In the genomic region with DNA sequence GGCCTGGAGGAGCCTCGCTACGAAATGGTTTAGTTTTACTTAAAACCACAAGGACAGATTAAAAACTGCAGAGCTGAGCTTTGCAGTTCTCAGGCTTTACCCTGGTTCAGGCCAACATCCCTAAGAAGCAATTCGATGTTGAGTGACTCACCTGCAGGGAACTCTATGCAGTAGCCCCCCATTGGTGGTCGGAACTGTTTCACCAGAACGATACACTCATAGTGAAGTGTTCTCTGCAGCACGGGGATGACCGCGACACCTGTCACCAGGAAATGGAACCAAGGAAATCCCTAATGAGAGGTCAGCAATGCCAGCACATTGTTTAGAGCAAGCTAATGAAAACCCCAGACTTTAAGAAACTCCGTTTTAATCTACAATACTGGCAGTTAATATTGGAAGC, we compare ENCODE assay signal across 25 cellular contexts. TPM values are rescaled to one million over a fixed set of nuclear protein-coding genes. Genes with fewer than 3 reads are reported as not detected.
DNase-seq lines count a peak whose midpoint lies in the region; ATAC-seq, FAIRE-seq and TF ChIP-seq lines count a peak whose summit lies in the region.
"Had no signal": no experiment of that assay in that cellular context is flagged by ENCODE, and none has a peak within 500 bp of the region (broad histone marks: within the 10 kb centered on the region; RNA-seq: fewer than 3 reads in every experiment).

No MANE protein-coding gene starts in this region.

- peak; percentile 30 for DNase-seq in activated CD4-positive, alpha-beta T cell treated with anti-CD3 and anti-CD28 coated beads for 36 hours
- no peak for DNase-seq in activated CD4-positive, alpha-beta T cell treated with anti-CD3 and anti-CD28 coated beads for 4 hours
- DNase-seq in H54 (ENCODE audit: insufficient read length, low spot score) = peak; percentile 42
- no peak for DNase-seq in RWPE1 (ENCODE audit: low spot score)
- no peak for DNase-seq in foreskin keratinocyte
- DNase-seq in right atrium auricular region (ENCODE audit: low spot score) = no peak
- no peak for DNase-seq in DMS 273 (lab: John Stamatoyannopoulos, UW; ENCODE audit: unreplicated experiment)
- DNase-seq in tibial artery = no peak
- DNase-seq: activated CD4-positive, alpha-beta T cell treated with anti-CD3 and anti-CD28 coated beads, Interleukin-2, amount 10 ng/mL, durations not matched to agents 7 days and 5 days; GOT3; left colon; NCI-H187 treated with DMSO at 0.1 percent for 48 hours; NCI-H226; stimulated activated CD4-positive, alpha-beta T cell treated with anti-CD3 and anti-CD28 coated beads, Interleukin-4, amount 100 ng/mL, for 24 hours; substantia nigra; uterus had no signal

- TF ChIP-seq POLR2A in H54 (IDR thresholded peaks at IDR 0.05; ENCODE audit: low read depth, low read length) = no peak

- POLR2A ChIA-PET in activated CD4-positive, alpha-beta T cell treated with anti-CD3 and anti-CD28 coated beads for 36 hours (lab: Charles Lee) = no interaction called here
- POLR2A ChIA-PET in RWPE1 (lab: Yijun Ruan, JAX; ENCODE audit: low non-redundant PET) = no interaction called here

- H3K27me3 ChIP-seq in foreskin keratinocyte (no peaks in the 10 kb centered on the region), right atrium auricular region (no peaks in the 10 kb centered on the region), tibial artery (no peaks in the 10 kb centered on the region)
- H3K27me3 ChIP-seq: BLaER1 treated with 17β-estradiol and CSF1 and Interleukin-3, amounts not matched to agents 10 nM and 100 nM; uterus had no signal

- no peak overlapping the region for H3K4me3 Mint-ChIP-seq in activated CD4-positive, alpha-beta T cell treated with anti-CD3 and anti-CD28 coated beads for 36 hours
- H3K4me3 Mint-ChIP-seq: activated CD4-positive, alpha-beta T cell treated with anti-CD3 and anti-CD28 coated beads, Interleukin-2, amount 10 ng/mL, durations not matched to agents 7 days and 5 days; brain; dendritic cell treated with granulocyte-macrophage colony-stimulating factor and Interleukin-4, amounts not matched to agents 40 ng/mL and 50 ng/mL, for 4 days had no signal

- intact Hi-C loops in activated CD4-positive, alpha-beta T cell treated with anti-CD3 and anti-CD28 coated beads for 36 hours (cut with DNase I, micrococcal nuclease) = no loop called here
- intact Hi-C loops in tibial artery (cut with DNase I; ENCODE audit: low total_unique reads) = no loop called here

- ATAC-seq in activated CD4-positive, alpha-beta T cell treated with anti-CD3 and anti-CD28 coated beads for 36 hours = no peak
- ATAC-seq in foreskin keratinocyte = peak; percentile 67
- ATAC-seq: HepG2, left colon had no signal

- TF ChIP-seq CTCF in RWPE1 (conservative IDR thresholded peaks at IDR 0.05; ENCODE audit: low read depth) (no peak), foreskin keratinocyte (conservative IDR thresholded peaks at IDR 0.05) (no peak), right atrium auricular region (IDR thresholded peaks at IDR 0.05) (no peak), tibial artery (IDR thresholded peaks at IDR 0.05) (no peak)

- no peaks in the 10 kb centered on the region for H3K9me3 ChIP-seq in right atrium auricular region
- no peaks in the 10 kb centered on the region for H3K9me3 ChIP-seq in tibial artery
- H3K9me3 ChIP-seq: BLaER1 treated with 17β-estradiol and CSF1 and Interleukin-3, amounts not matched to agents 10 nM and 100 nM; uterus had no signal

- peaks cover 29% of the 10 kb centered on the region for H3K36me3 Mint-ChIP-seq in activated CD4-positive, alpha-beta T cell treated with anti-CD3 and anti-CD28 coated beads for 36 hours (ENCODE audit: low read depth)

- H3K27ac ChIP-seq in RWPE1 (0 out of 2 replicates have a peak overlapping the region, but pooled peaks have one; percentile 3), foreskin keratinocyte (no peak overlapping the region), right atrium auricular region (no peak overlapping the region), tibial artery (no peak overlapping the region)
- H3K27ac ChIP-seq: SK-N-MC, uterus had no signal

- H3K4me3 ChIP-seq in right atrium auricular region = no peak overlapping the region
- no peak overlapping the region for H3K4me3 ChIP-seq in tibial artery
- H3K4me3 ChIP-seq: BLaER1 treated with 17β-estradiol and CSF1 and Interleukin-3, amounts not matched to agents 10 nM and 100 nM; SK-N-MC; uterus had no signal

- peaks cover 22% of the 10 kb centered on the region for H3K4me1 Mint-ChIP-seq in activated CD4-positive, alpha-beta T cell treated with anti-CD3 and anti-CD28 coated beads for 36 hours
- H3K4me1 Mint-ChIP-seq: brain had no signal

- no peaks in the 10 kb centered on the region for H3K9me3 Mint-ChIP-seq in activated CD4-positive, alpha-beta T cell treated with anti-CD3 and anti-CD28 coated beads for 36 hours (ENCODE audit: low read depth)
- H3K9me3 Mint-ChIP-seq: activated CD4-positive, alpha-beta T cell treated with anti-CD3 and anti-CD28 coated beads, Interleukin-2, amount 10 ng/mL, durations not matched to agents 7 days and 5 days; activated naive CD4-positive, alpha-beta T cell treated with anti-CD3 and anti-CD28 coated beads, Interleukin-2, amount 50 U/mL, for 72 hours; brain; dendritic cell treated with granulocyte-macrophage colony-stimulating factor and Interleukin-4, amounts not matched to agents 40 ng/mL and 50 ng/mL, for 4 days had no signal

- H3K27ac Mint-ChIP-seq in activated CD4-positive, alpha-beta T cell treated with anti-CD3 and anti-CD28 coated beads for 36 hours = no peak overlapping the region
- H3K27ac Mint-ChIP-seq: brain; dendritic cell treated with granulocyte-macrophage colony-stimulating factor and Interleukin-4, amounts not matched to agents 40 ng/mL and 50 ng/mL, for 4 days had no signal

- H3K4me1 ChIP-seq in foreskin keratinocyte (peaks cover 4% of the 10 kb centered on the region), right atrium auricular region (no peaks in the 10 kb centered on the region), tibial artery (no peaks in the 10 kb centered on the region)
- H3K4me1 ChIP-seq: uterus had no signal

- H3K27me3 Mint-ChIP-seq in activated CD4-positive, alpha-beta T cell treated with anti-CD3 and anti-CD28 coated beads for 36 hours = no peaks in the 10 kb centered on the region
- H3K27me3 Mint-ChIP-seq: activated CD4-positive, alpha-beta T cell treated with anti-CD3 and anti-CD28 coated beads, Interleukin-2, amount 10 ng/mL, durations not matched to agents 7 days and 5 days; dendritic cell treated with granulocyte-macrophage colony-stimulating factor and Interleukin-4, amounts not matched to agents 40 ng/mL and 50 ng/mL, for 4 days had no signal

- CTCF ChIA-PET in activated CD4-positive, alpha-beta T cell treated with anti-CD3 and anti-CD28 coated beads for 36 hours (lab: Charles Lee) = no interaction called here
- CTCF ChIA-PET in RWPE1 (lab: Yijun Ruan, JAX) = no interaction called here

- peaks cover 67% of the 10 kb centered on the region for H3K36me3 ChIP-seq in right atrium auricular region
- peaks cover 69 to 96% (median 95%) of the 10 kb centered on the region in 3 donors for H3K36me3 ChIP-seq in tibial artery
- H3K36me3 ChIP-seq: uterus had no signal

- FAIRE-seq in H54 (lab: Jason Lieb, UNC) = peak; percentile 20
- FAIRE-seq: A204.1, frontal cortex, G401.6, HepG2 had no signal

RNA-seq across cellular contexts. Expression of a gene that starts 18.0 kb away (rescaled TPM):
- 100 to 1,000 TPM in 1 of 2 experiments, 10 to 100 TPM in 1; 99.9 to 108 TPM for total RNA-seq in activated CD4-positive, alpha-beta T cell treated with anti-CD3 and anti-CD28 coated beads for 36 hours
- total RNA-seq in foreskin keratinocyte (112 and 114 TPM in 2 replicates), right atrium auricular region (10 to 100 TPM; 10.8 to 12.8 TPM)
- polyA plus RNA-seq in foreskin keratinocyte = 122 and 141 TPM in 2 replicates

RNA-seq across cellular contexts. Expression of a gene that starts 18.3 kb away (rescaled TPM):
- total RNA-seq in activated CD4-positive, alpha-beta T cell treated with anti-CD3 and anti-CD28 coated beads for 36 hours = 100 to 1,000 TPM; 129 to 151 TPM
- total RNA-seq in foreskin keratinocyte (118 and 125 TPM in 2 replicates), right atrium auricular region (10 to 100 TPM; 49.2 to 57.0 TPM)
- 109 and 120 TPM in 2 replicates for polyA plus RNA-seq in foreskin keratinocyte

RNA-seq across cellular contexts. Expression of a gene that starts 48.2 kb away (rescaled TPM):
- 10 to 100 TPM; 11.3 to 12.0 TPM for total RNA-seq in activated CD4-positive, alpha-beta T cell treated with anti-CD3 and anti-CD28 coated beads for 36 hours
- total RNA-seq in foreskin keratinocyte = 6.1 and 7.2 TPM in 2 replicates
- 4.6 and 5.0 TPM in 2 replicates for polyA plus RNA-seq in foreskin keratinocyte
- total RNA-seq in right atrium auricular region = 10 to 100 TPM; 12.2 to 12.4 TPM

Comparison
In these comparisons a context has a peak if more than half of its experiments do, and no peak if none do; other contexts are left out.
1. DNase-seq: peak in activated CD4-positive, alpha-beta T cell treated with anti-CD3 and anti-CD28 coated beads for 36 hours (single experiment) and H54 (single experiment); none in activated CD4-positive, alpha-beta T cell treated with anti-CD3 and anti-CD28 coated beads for 4 hours (0 of 2), RWPE1 (single experiment), foreskin keratinocyte (0 of 2), right atrium auricular region (single experiment), DMS 273 (single experiment) and tibial artery (0 of 2).